ENCODE assay signal across 8 cellular contexts in the genomic region with DNA sequence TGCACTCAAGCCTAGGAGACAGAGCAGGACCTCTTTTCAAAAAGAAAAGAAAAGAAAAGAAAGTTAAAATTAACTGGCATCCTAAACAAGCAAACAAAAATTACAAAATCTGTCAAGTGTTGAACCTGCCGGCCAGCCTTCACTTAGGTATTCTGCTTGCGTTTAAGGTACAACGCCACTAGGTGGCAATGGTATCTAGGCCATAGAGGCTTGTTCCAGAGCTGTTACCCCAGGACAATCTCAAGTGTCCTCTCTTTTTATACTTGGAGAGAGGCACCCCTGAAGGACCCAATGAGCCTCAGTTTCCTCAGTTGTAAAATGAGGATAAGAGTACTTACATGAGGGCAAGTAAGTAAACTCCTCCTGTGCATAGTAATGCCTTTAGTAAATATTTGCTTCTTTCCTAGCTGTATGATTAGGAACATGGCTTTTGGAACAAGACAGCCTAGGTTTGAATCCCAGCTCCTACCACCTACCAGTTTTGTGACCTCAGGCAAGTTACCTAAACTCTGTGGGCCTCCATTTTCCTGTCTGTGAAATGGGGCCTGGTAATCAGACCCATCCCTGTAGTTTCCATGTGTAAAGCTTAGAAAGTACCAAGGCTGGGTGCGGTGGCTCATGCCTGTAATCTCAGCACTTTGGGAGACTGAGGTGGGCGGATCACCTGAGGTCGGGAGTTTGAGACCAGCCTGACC. TPM values are rescaled to one million over a fixed set of nuclear protein-coding genes. Genes with fewer than 3 reads are reported as not detected.
DNase-seq lines count a peak whose midpoint lies in the region; ATAC-seq, FAIRE-seq and TF ChIP-seq lines count a peak whose summit lies in the region.

No MANE protein-coding gene starts in this region.

- H3K9me3 Mint-ChIP-seq in activated CD4-positive, alpha-beta T cell treated with anti-CD3 and anti-CD28 coated beads, Interleukin-2, amount 10 ng/mL, durations not matched to agents 7 days and 5 days: no peaks in the 10 kb centered on the region
- no peaks in the 10 kb centered on the region for H3K9me3 Mint-ChIP-seq in endodermal cell
- no peaks in the 10 kb centered on the region for H3K9me3 Mint-ChIP-seq in naive thymus-derived CD8-positive, alpha-beta T cell

- TF ChIP-seq CTCF in 22Rv1 (IDR thresholded peaks at IDR 0.05): peak; percentile 86
- peak; percentile 89 for TF ChIP-seq CTCF in GM12865 (IDR thresholded peaks at IDR 0.05; ENCODE audit: insufficient read depth, low read depth, low read length, missing control alignments)
- peak; percentile 94 for TF ChIP-seq CTCF in endodermal cell (conservative IDR thresholded peaks at IDR 0.05)

- CTCF ChIA-PET in activated CD4-positive, alpha-beta T cell treated with anti-CD3 and anti-CD28 coated beads, Interleukin-2, amount 10 ng/mL, durations not matched to agents 7 days and 5 days (lab: Charles Lee): interaction anchor here (0.6 to 3.5 kb wide), 17 partner anchors 9 to 593 kb away, joined by 3 to 21 read pairs (median 4); no protein-coding TSS in a partner anchor

- H3K27ac Mint-ChIP-seq in activated CD4-positive, alpha-beta T cell treated with anti-CD3 and anti-CD28 coated beads, Interleukin-2, amount 10 ng/mL, durations not matched to agents 7 days and 5 days: no peak overlapping the region
- H3K27ac Mint-ChIP-seq in endodermal cell: no peak overlapping the region
- no peak overlapping the region for H3K27ac Mint-ChIP-seq in naive thymus-derived CD8-positive, alpha-beta T cell

- no peak overlapping the region for H3K9ac ChIP-seq in endodermal cell (ENCODE audit: extremely low read depth, low read length, poor library complexity, severe bottlenecking)

- POLR2A ChIA-PET in activated CD4-positive, alpha-beta T cell treated with anti-CD3 and anti-CD28 coated beads, Interleukin-2, amount 10 ng/mL, durations not matched to agents 7 days and 5 days (lab: Charles Lee): interaction anchor here (1.0 kb wide), 1 partner anchor 149 kb away, joined by 3 read pairs; no protein-coding TSS in a partner anchor
- POLR2A ChIA-PET in naive thymus-derived CD8-positive, alpha-beta T cell (lab: Charles Lee): interaction anchor here (1.4 kb wide), 1 partner anchor 149 kb away, joined by 4 read pairs; no protein-coding TSS in a partner anchor

- H3K36me3 Mint-ChIP-seq in activated CD4-positive, alpha-beta T cell treated with anti-CD3 and anti-CD28 coated beads, Interleukin-2, amount 10 ng/mL, durations not matched to agents 7 days and 5 days (ENCODE audit: low read depth): no peaks in the 10 kb centered on the region
- H3K36me3 Mint-ChIP-seq in endodermal cell (ENCODE audit: low read depth): no peaks in the 10 kb centered on the region
- H3K36me3 Mint-ChIP-seq in naive thymus-derived CD8-positive, alpha-beta T cell: no peaks in the 10 kb centered on the region

- H3K27me3 Mint-ChIP-seq in activated CD4-positive, alpha-beta T cell treated with anti-CD3 and anti-CD28 coated beads, Interleukin-2, amount 10 ng/mL, durations not matched to agents 7 days and 5 days: peaks cover 15% of the 10 kb centered on the region
- peaks cover 6% of the 10 kb centered on the region for H3K27me3 Mint-ChIP-seq in endodermal cell (ENCODE audit: insufficient read depth)
- peaks cover 11 to 29% (median 18%) of the 10 kb centered on the region in 5 donors for H3K27me3 Mint-ChIP-seq in naive thymus-derived CD8-positive, alpha-beta T cell

- no peak overlapping the region for H3K4me3 Mint-ChIP-seq in activated CD4-positive, alpha-beta T cell treated with anti-CD3 and anti-CD28 coated beads, Interleukin-2, amount 10 ng/mL, durations not matched to agents 7 days and 5 days
- no peak overlapping the region for H3K4me3 Mint-ChIP-seq in endodermal cell
- no peak overlapping the region for H3K4me3 Mint-ChIP-seq in naive thymus-derived CD8-positive, alpha-beta T cell

- peaks cover 1% of the 10 kb centered on the region for H3K27me3 ChIP-seq in endodermal cell (ENCODE audit: control insufficient read depth, insufficient read depth, low read length, poor library complexity, severe bottlenecking)

- peaks cover under 1% of the 10 kb centered on the region for H3K4me1 Mint-ChIP-seq in activated CD4-positive, alpha-beta T cell treated with anti-CD3 and anti-CD28 coated beads, Interleukin-2, amount 10 ng/mL, durations not matched to agents 7 days and 5 days
- peaks cover 11% of the 10 kb centered on the region for H3K4me1 Mint-ChIP-seq in endodermal cell
- H3K4me1 Mint-ChIP-seq in naive thymus-derived CD8-positive, alpha-beta T cell: peaks cover 0 to 1% (median under 1%) of the 10 kb centered on the region in 4 donors

- no peak for FAIRE-seq in urothelium cell line (lab: Jason Lieb, UNC)

- no peaks in the 10 kb centered on the region for H3K36me3 ChIP-seq in endodermal cell (ENCODE audit: control insufficient read depth, insufficient read depth, low read length)

- WGBS in endodermal cell (ENCODE audit: insufficient coverage in 1 of 2, insufficient read length in 1 of 2), 2 experiments: 19 to 36% methylated on average over 3 to 4 of the region's 6 CpGs

- peak; percentile 67 to 82 for ATAC-seq in naive thymus-derived CD8-positive, alpha-beta T cell

- peak overlapping the region; percentile 79 for H3K27ac ChIP-seq in 22Rv1
- no peak overlapping the region for H3K27ac ChIP-seq in endodermal cell (ENCODE audit: low read depth, low read length)

- DNase-seq in GM12865 (ENCODE audit: low read depth): peak; percentile 78
- DNase-seq in NCI-H345 treated with DMSO at 0.1 percent for 48 hours (lab: John Stamatoyannopoulos, UW; ENCODE audit: unreplicated experiment): peak; percentile 39
- DNase-seq in activated CD4-positive, alpha-beta T cell treated with anti-CD3 and anti-CD28 coated beads, Interleukin-2, amount 10 ng/mL, durations not matched to agents 7 days and 5 days: peak; percentile 64
- DNase-seq in endodermal cell: peak; percentile 86
- peak in 8 of 10 donors; percentile 33 to 74 (median 44) for DNase-seq in naive thymus-derived CD8-positive, alpha-beta T cell
- peak; percentile 35 for DNase-seq in urothelium cell line (ENCODE audit: low spot score)
- no peak for DNase-seq in GF-D8 (lab: John Stamatoyannopoulos, UW)

- no peak overlapping the region for H3K4me3 ChIP-seq in GM12865 (ENCODE audit: low read depth, low read length)
- H3K4me3 ChIP-seq in endodermal cell (ENCODE audit: low read length): no peak overlapping the region

- no peaks in the 10 kb centered on the region for H3K4me1 ChIP-seq in endodermal cell (ENCODE audit: control insufficient read depth, insufficient read depth, low read length)

- H3K9me3 ChIP-seq in endodermal cell (ENCODE audit: control insufficient read depth, low read length): no peaks in the 10 kb centered on the region

RNA-seq across cellular contexts. Expression of gene PACSIN1, which starts 5.8 kb away (rescaled TPM):
- total RNA-seq in activated CD4-positive, alpha-beta T cell treated with anti-CD3 and anti-CD28 coated beads, Interleukin-2, amount 10 ng/mL, durations not matched to agents 7 days and 5 days: 1 to 10 TPM; 1.6 to 1.7 TPM
- total RNA-seq in endodermal cell: 1 to 10 TPM; 7.2 to 7.3 TPM
- polyA plus RNA-seq in endodermal cell (2013, experiment 1 of 2): 2.4 TPM
- 1.7 TPM for polyA plus RNA-seq in endodermal cell (2013, experiment 2 of 2)
- under 1 TPM; 0.41 to 0.47 TPM for total RNA-seq in naive thymus-derived CD8-positive, alpha-beta T cell
- polyA plus RNA-seq in naive thymus-derived CD8-positive, alpha-beta T cell: under 1 TPM; 0.06 to 0.82 (median 0.07) TPM

RNA-seq across cellular contexts. Expression of gene RPS10, which starts 34.2 kb away (rescaled TPM):
- 1,000 to 10,000 TPM; 1,606 to 1,644 TPM for total RNA-seq in activated CD4-positive, alpha-beta T cell treated with anti-CD3 and anti-CD28 coated beads, Interleukin-2, amount 10 ng/mL, durations not matched to agents 7 days and 5 days
- total RNA-seq in endodermal cell: 1,000 to 10,000 TPM; 1,892 to 2,030 TPM
- polyA plus RNA-seq in endodermal cell (2013, experiment 1 of 2): 2,352 TPM
- 2,233 TPM for polyA plus RNA-seq in endodermal cell (2013, experiment 2 of 2)
- 1,000 to 10,000 TPM; 2,574 to 2,591 TPM for total RNA-seq in naive thymus-derived CD8-positive, alpha-beta T cell
- 1,000 to 10,000 TPM; 2,314 to 2,962 (median 2,356) TPM for polyA plus RNA-seq in naive thymus-derived CD8-positive, alpha-beta T cell
